35 cellular contexts compared by ENCODE assay signal in genomic region chr17:74140282-74140681, GRCh38.
"Had no signal": no experiment of that assay in that cellular context is flagged by ENCODE, and none has a peak within 500 bp of the region (broad histone marks: within the 10 kb centered on the region; RNA-seq: fewer than 3 reads in every experiment).

No MANE protein-coding gene starts in this region.

- H3K4me3 ChIP-seq: ascending aorta, cardiac muscle cell, colonic mucosa had no signal

- H3K4me1 ChIP-seq: ascending aorta, colonic mucosa had no signal

- H3K36me3 Mint-ChIP-seq: activated naive CD8-positive, alpha-beta T cell treated with anti-CD3 and anti-CD28 coated beads, Interleukin-2, amount 10 ng/mL, durations not matched to agents 7 days and 5 days had no signal

- H3K27ac Mint-ChIP-seq: activated B cell treated with CpG ODN at 0.5 μM for 24 hours; activated CD4-positive, alpha-beta memory T cell treated with anti-CD3 and anti-CD28 coated beads for 36 hours; activated CD4-positive, alpha-beta T cell treated with anti-CD3 and anti-CD28 coated beads, Interleukin-2, amount 10 ng/mL, durations not matched to agents 24 days and 14 days; activated CD8-positive, alpha-beta T cell treated with anti-CD3 and anti-CD28 coated beads for 36 hours; activated naive CD4-positive, alpha-beta T cell treated with anti-CD3 and anti-CD28 coated beads for 36 hours; activated naive CD8-positive, alpha-beta T cell; activated naive CD8-positive, alpha-beta T cell treated with anti-CD3 and anti-CD28 coated beads, Interleukin-2, amount 10 ng/mL, durations not matched to agents 7 days and 5 days; activated naive CD8-positive, alpha-beta T cell treated with anti-CD3 and anti-CD28 coated beads, Interleukin-2, amount 50 U/mL, for 24 hours; activated T-helper 1 cell treated with anti-CD3 and anti-CD28 coated beads, Interleukin-12 subunit alpha, Interleukin-12 subunit beta, Interleukin-2, Interleukin-4 antibody, amounts not matched to agents 30 ng/mL and 10 ng/mL and 1 ng/mL, durations not matched to agents 14 hours and 24 hours and 36 hours; activated T-helper 2 cell treated with anti-CD3 and anti-CD28 coated beads, Interferon-gamma antibody, Interleukin-2, Interleukin-4, amounts not matched to agents 10 μg/mL and 5 μg/mL and 100 μg/mL, durations not matched to agents 14 hours and 24 hours and 36 hours; brain; T-helper 1 cell treated with Interleukin-12 subunit alpha and Interleukin-12 subunit beta and Interleukin-4 antibody, amounts not matched to agents 30 μg/mL and 1 μg/mL, for 36 hours; T-helper 2 cell treated with Interferon-gamma antibody and Interleukin-4, amounts not matched to agents 5 μg/mL and 100 μg/mL, for 36 hours had no signal

- H3K27me3 ChIP-seq: ascending aorta, cardiac muscle cell, colonic mucosa had no signal

- DNase-seq: activated B cell treated with CpG ODN at 0.5 μM for 24 hours; activated CD4-positive, alpha-beta memory T cell treated with anti-CD3 and anti-CD28 coated beads for 36 hours; activated CD4-positive, alpha-beta T cell treated with anti-CD3 and anti-CD28 coated beads, Interleukin-2, amount 10 ng/mL, durations not matched to agents 24 days and 14 days; activated CD4-positive, alpha-beta T cell treated with anti-CD3 and anti-CD28 coated beads, Interleukin-2, amount 50 U/mL, for 1 hour; activated CD4-positive, alpha-beta T cell treated with anti-CD3 and anti-CD28 coated beads, Interleukin-2, amount 50 U/mL, for 4 hours; activated CD4-positive, CD25-positive, alpha-beta regulatory T cell treated with anti-CD3 and anti-CD28 coated beads, Interleukin-2, amount 50 U/mL, for 72 hours; activated CD8-positive, alpha-beta memory T cell treated with anti-CD3 and anti-CD28 coated beads, Interleukin-2, amount 50 U/mL, for 4 hours; activated CD8-positive, alpha-beta T cell treated with anti-CD3 and anti-CD28 coated beads for 36 hours; activated effector memory CD4-positive, alpha-beta T cell treated with Interleukin-2 at 50 U/mL for 16 hours; activated gamma-delta T cell; activated naive CD4-positive, alpha-beta T cell treated with anti-CD3 and anti-CD28 coated beads for 36 hours; activated naive CD4-positive, alpha-beta T cell treated with anti-CD3 and anti-CD28 coated beads, Interleukin-2, amount 50 U/mL, for 16 hours; activated naive CD8-positive, alpha-beta T cell treated with anti-CD3 and anti-CD28 coated beads, Interleukin-2, amount 10 ng/mL, durations not matched to agents 7 days and 5 days; activated naive CD8-positive, alpha-beta T cell treated with anti-CD3 and anti-CD28 coated beads, Interleukin-2, amount 50 U/mL, for 24 hours; activated T-cell treated with anti-CD3 and anti-CD28 coated beads for 4 hours; activated T-cell treated with anti-CD3 and anti-CD28 coated beads, Interleukin-2, amount 50 U/mL, for 1 hour; amygdala; anterior cingulate cortex; caudate nucleus; cerebellar nuclear complex; colonic mucosa; SW 1271; T-helper 1 cell; T-helper 2 cell; T-helper 9 cell had no signal

- H3K4me3 Mint-ChIP-seq: activated B cell treated with CpG ODN at 0.5 μM for 24 hours; activated CD4-positive, alpha-beta memory T cell treated with anti-CD3 and anti-CD28 coated beads for 36 hours; activated CD4-positive, alpha-beta T cell treated with anti-CD3 and anti-CD28 coated beads, Interleukin-2, amount 10 ng/mL, durations not matched to agents 24 days and 14 days; activated CD8-positive, alpha-beta T cell treated with anti-CD3 and anti-CD28 coated beads for 36 hours; activated naive CD4-positive, alpha-beta T cell treated with anti-CD3 and anti-CD28 coated beads for 36 hours; activated naive CD8-positive, alpha-beta T cell; activated naive CD8-positive, alpha-beta T cell treated with anti-CD3 and anti-CD28 coated beads, Interleukin-2, amount 10 ng/mL, durations not matched to agents 7 days and 5 days; activated naive CD8-positive, alpha-beta T cell treated with anti-CD3 and anti-CD28 coated beads, Interleukin-2, amount 50 U/mL, for 24 hours; activated T-helper 1 cell treated with anti-CD3 and anti-CD28 coated beads, Interleukin-12 subunit alpha, Interleukin-12 subunit beta, Interleukin-2, Interleukin-4 antibody, amounts not matched to agents 30 ng/mL and 10 ng/mL and 1 ng/mL, durations not matched to agents 14 hours and 24 hours and 36 hours; brain; central memory CD8-positive, alpha-beta T cell; T-helper 1 cell treated with Interleukin-12 subunit alpha and Interleukin-12 subunit beta and Interleukin-4 antibody, amounts not matched to agents 30 μg/mL and 1 μg/mL, for 36 hours; T-helper 2 cell treated with Interferon-gamma antibody and Interleukin-4, amounts not matched to agents 5 μg/mL and 100 μg/mL, for 36 hours had no signal

- H3K36me3 ChIP-seq: ascending aorta, cardiac muscle cell, colonic mucosa had no signal

- ATAC-seq: activated CD8-positive, alpha-beta T cell treated with anti-CD3 and anti-CD28 coated beads for 36 hours; activated naive CD8-positive, alpha-beta T cell treated with anti-CD3 and anti-CD28 coated beads, Interleukin-2, amount 50 U/mL, for 24 hours had no signal

- H3K9me3 ChIP-seq: colonic mucosa had no signal

- H3K4me1 Mint-ChIP-seq: activated B cell treated with CpG ODN at 0.5 μM for 24 hours; activated CD4-positive, alpha-beta T cell treated with anti-CD3 and anti-CD28 coated beads, Interleukin-2, amount 10 ng/mL, durations not matched to agents 24 days and 14 days; activated naive CD8-positive, alpha-beta T cell treated with anti-CD3 and anti-CD28 coated beads, Interleukin-2, amount 10 ng/mL, durations not matched to agents 7 days and 5 days; activated naive CD8-positive, alpha-beta T cell treated with anti-CD3 and anti-CD28 coated beads, Interleukin-2, amount 50 U/mL, for 24 hours; central memory CD8-positive, alpha-beta T cell had no signal

- H3K27ac ChIP-seq: ascending aorta, cardiac muscle cell, colonic mucosa, VCaP had no signal
